ENCODE assay signal across 14 cellular contexts in the genomic region with DNA sequence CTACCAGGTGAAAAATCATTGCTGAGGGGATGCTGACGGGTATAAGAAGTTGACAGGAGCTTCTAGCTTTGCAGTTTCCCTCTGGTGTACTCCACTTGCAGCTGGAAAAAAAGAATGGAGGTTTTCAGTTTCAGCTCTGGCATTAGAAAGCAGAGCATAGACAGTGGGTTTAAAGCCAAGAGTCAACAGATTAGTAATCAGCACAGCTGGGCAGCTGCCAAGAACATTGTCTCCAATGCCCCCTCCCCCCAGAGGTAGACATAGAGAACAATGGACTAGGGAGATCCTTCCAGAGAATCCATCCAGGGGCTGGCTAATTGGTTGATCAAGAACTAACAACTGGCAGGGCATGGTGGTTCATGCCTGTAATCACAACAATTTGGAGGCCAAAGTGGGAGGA. TPM values are rescaled to one million over a fixed set of nuclear protein-coding genes. Genes with fewer than 3 reads are reported as not detected.
A peak's percentile ranks its signal among the peaks of the same experiment; 100 is the strongest.
DNase-seq lines count a peak whose midpoint lies in the region; ATAC-seq and TF ChIP-seq lines count a peak whose summit lies in the region.
"Had no signal": no experiment of that assay in that cellular context is flagged by ENCODE, and none has a peak within 500 bp of the region (broad histone marks: within the 10 kb centered on the region; RNA-seq: fewer than 3 reads in every experiment).

No MANE protein-coding gene starts in this region.

- H3K27ac Mint-ChIP-seq in stimulated activated naive B cell treated with anti-CD40 and anti-IgM and Interleukin-4, amounts not matched to agents 10 μg/mL and 1 μg/mL and 100 μg/mL, for 72 hours: no peak overlapping the region

- TF ChIP-seq POLR2A in spleen (IDR thresholded peaks at IDR 0.05): no peak

- H3K36me3 ChIP-seq in SJSA1 (no peaks in the 10 kb centered on the region), spleen (no peaks in the 10 kb centered on the region)
- H3K36me3 ChIP-seq: BLaER1, esophagus muscularis mucosa had no signal

- WGBS in spleen, 5 donors: 19 to 79% (median 56%) methylated on average over 1 of the region's 1 CpG

- H3K4me1 ChIP-seq in SJSA1 (replicated peaks): no peaks in the 10 kb centered on the region
- H3K4me1 ChIP-seq in spleen: no peaks in the 10 kb centered on the region
- H3K4me1 ChIP-seq: esophagus muscularis mucosa had no signal

- H3K9me3 ChIP-seq in SJSA1 (replicated peaks): peaks cover 11% of the 10 kb centered on the region
- peaks cover 3 to 36% (median 30%) of the 10 kb centered on the region in 8 donors for H3K9me3 ChIP-seq in spleen

- DNase-seq in DMS53 (lab: John Stamatoyannopoulos, UW) (peak; percentile 88), NCI-H146 (lab: John Stamatoyannopoulos, UW) (peak; percentile 79), SJSA1 (ENCODE audit: low read depth in 1 of 2, low spot score in 2 of 2) (peak; percentile 24 to 47), inferior parietal cortex (ENCODE audit: extremely low spot score) (peak; percentile 38), spleen (no peak)
- DNase-seq in stimulated activated naive B cell treated with anti-CD40 and anti-IgM and Interleukin-4, amounts not matched to agents 10 μg/mL and 1 μg/mL and 100 μg/mL, for 72 hours: no peak
- DNase-seq: activated CD8-positive, alpha-beta memory T cell treated with anti-CD3 and anti-CD28 coated beads, Interleukin-2, amount 50 U/mL, for 4 hours; aorta; kidney; NCI-H526 treated with DMSO at 0.1 percent for 48 hours had no signal

- no peak overlapping the region for H3K4me3 ChIP-seq in SJSA1
- H3K4me3 ChIP-seq in spleen: no peak overlapping the region
- H3K4me3 ChIP-seq: BLaER1, esophagus muscularis mucosa had no signal

- no peak overlapping the region for H3K4me3 Mint-ChIP-seq in stimulated activated naive B cell treated with anti-CD40 and anti-IgM and Interleukin-4, amounts not matched to agents 10 μg/mL and 1 μg/mL and 100 μg/mL, for 72 hours

- no peak for TF ChIP-seq CTCF in spleen (IDR thresholded peaks at IDR 0.05 in 8 of 11, conservative IDR thresholded peaks at IDR 0.05 in 3 of 11)

- peaks cover 14 to 18% of the 10 kb centered on the region in 2 donors for H3K27me3 Mint-ChIP-seq in stimulated activated naive B cell treated with anti-CD40 and anti-IgM and Interleukin-4, amounts not matched to agents 10 μg/mL and 1 μg/mL and 100 μg/mL, for 72 hours

- peaks cover 18% of the 10 kb centered on the region in 2 donors for H3K9me3 Mint-ChIP-seq in stimulated activated naive B cell treated with anti-CD40 and anti-IgM and Interleukin-4, amounts not matched to agents 10 μg/mL and 1 μg/mL and 100 μg/mL, for 72 hours

- H3K36me3 Mint-ChIP-seq in stimulated activated naive B cell treated with anti-CD40 and anti-IgM and Interleukin-4, amounts not matched to agents 10 μg/mL and 1 μg/mL and 100 μg/mL, for 72 hours: peaks cover under 1 to 12% of the 10 kb centered on the region in 2 donors

- H3K27ac ChIP-seq in SJSA1 (no peak overlapping the region), spleen (no peak overlapping the region)
- H3K27ac ChIP-seq: BLaER1, esophagus muscularis mucosa had no signal

- H3K4me1 Mint-ChIP-seq in stimulated activated naive B cell treated with anti-CD40 and anti-IgM and Interleukin-4, amounts not matched to agents 10 μg/mL and 1 μg/mL and 100 μg/mL, for 72 hours: no peaks in the 10 kb centered on the region

- H3K27me3 ChIP-seq in SJSA1 (replicated peaks) (no peaks in the 10 kb centered on the region), spleen (replicated peaks in 1 of 7) (peaks cover 0 to 28% (median 0%) of the 10 kb centered on the region in 7 donors)
- H3K27me3 ChIP-seq: BLaER1, esophagus muscularis mucosa had no signal

- ATAC-seq in HG03095 (IDR thresholded peaks at IDR 0.05; ENCODE audit: unreplicated experiment) (no peak), GM19351 (IDR thresholded peaks at IDR 0.05; ENCODE audit: unreplicated experiment) (no peak)
- ATAC-seq in stimulated activated naive B cell treated with anti-CD40 and anti-IgM and Interleukin-4, amounts not matched to agents 10 μg/mL and 1 μg/mL and 100 μg/mL, for 72 hours (replicated peaks): no peak

- intact Hi-C loops in spleen (cut with DNase I; ENCODE audit: low total_unique reads): no loop called here

RNA-seq across cellular contexts. Expression of a gene that starts 10.1 kb away (rescaled TPM):
- not detected in 2 replicates for total RNA-seq in SJSA1 (2014; rRNA removed; shearing (Covaris generic))
- not detected for total RNA-seq in spleen
- under 1 TPM in 1 of 3 donors, not detected in 2; under 0.01 TPM for polyA plus RNA-seq in spleen
- polyA plus RNA-seq: aorta had no signal

Comparison
In these comparisons a context has a peak if more than half of its experiments do, and no peak if none do; other contexts are left out.
1. DNase-seq: peak in DMS53 (single experiment), NCI-H146 (single experiment), SJSA1 (2 of 2) and inferior parietal cortex (single experiment); none in spleen (single experiment) and stimulated activated naive B cell treated with anti-CD40 and anti-IgM and Interleukin-4, amounts not matched to agents 10 μg/mL and 1 μg/mL and 100 μg/mL, for 72 hours (single experiment).